25 cellular contexts compared by ENCODE assay signal in genomic region chrY:21102507-21102906, GRCh38.
"Had no signal": no experiment of that assay in that cellular context is flagged by ENCODE, and none has a peak within 500 bp of the region (broad histone marks: within the 10 kb centered on the region; RNA-seq: fewer than 3 reads in every experiment).

No MANE protein-coding gene starts in this region.

- H3K36me3 Mint-ChIP-seq: immature natural killer cell; mesothelial cell of epicardium; naive B cell; stimulated activated effector memory CD8-positive, alpha-beta T cell treated with anti-CD3 and anti-CD28 coated beads, Interleukin-12 subunit alpha, Interleukin-12 subunit beta, amount 100 ng/mL, for 72 hours had no signal

- H3K9me3 Mint-ChIP-seq: activated naive CD4-positive, alpha-beta T cell treated with anti-CD3 and anti-CD28 coated beads, Interleukin-2, amount 50 U/mL, for 24 hours; activated naive CD8-positive, alpha-beta T cell treated with anti-CD3 and anti-CD28 coated beads, Interleukin-2, amount 50 U/mL, for 24 hours; immature natural killer cell; mesothelial cell of epicardium; naive B cell; stimulated activated effector memory CD8-positive, alpha-beta T cell treated with anti-CD3 and anti-CD28 coated beads, Interleukin-12 subunit alpha, Interleukin-12 subunit beta, amount 100 ng/mL, for 72 hours; stimulated activated naive CD8-positive, alpha-beta T cell treated with anti-CD3 and anti-CD28 coated beads, Interleukin-15, Interleukin-2, amounts not matched to agents 100 ng/mL and 50 ng/mL, for 24 hours had no signal

- H3K27ac ChIP-seq: breast epithelium, ovary, right lobe of liver, upper lobe of right lung, VCaP had no signal

- H3K9me3 ChIP-seq: breast epithelium, ovary, right lobe of liver, upper lobe of right lung had no signal

- H3K4me3 Mint-ChIP-seq: activated naive CD4-positive, alpha-beta T cell treated with anti-CD3 and anti-CD28 coated beads, Interleukin-2, amount 50 U/mL, for 24 hours; activated naive CD8-positive, alpha-beta T cell treated with anti-CD3 and anti-CD28 coated beads, Interleukin-2, amount 50 U/mL, for 24 hours; mesothelial cell of epicardium; naive B cell; stimulated activated effector memory CD8-positive, alpha-beta T cell treated with anti-CD3 and anti-CD28 coated beads, Interleukin-12 subunit alpha, Interleukin-12 subunit beta, amount 100 ng/mL, for 72 hours; stimulated activated naive CD8-positive, alpha-beta T cell treated with anti-CD3 and anti-CD28 coated beads, Interleukin-15, Interleukin-2, amounts not matched to agents 100 ng/mL and 50 ng/mL, for 24 hours had no signal

- H3K27ac Mint-ChIP-seq: activated naive CD4-positive, alpha-beta T cell treated with anti-CD3 and anti-CD28 coated beads, Interleukin-2, amount 50 U/mL, for 24 hours; activated naive CD8-positive, alpha-beta T cell treated with anti-CD3 and anti-CD28 coated beads, Interleukin-2, amount 50 U/mL, for 24 hours; immature natural killer cell; mesothelial cell of epicardium; naive B cell; progenitor cell of endocrine pancreas; stimulated activated effector memory CD8-positive, alpha-beta T cell treated with anti-CD3 and anti-CD28 coated beads, Interleukin-12 subunit alpha, Interleukin-12 subunit beta, amount 100 ng/mL, for 72 hours; stimulated activated naive CD8-positive, alpha-beta T cell treated with anti-CD3 and anti-CD28 coated beads, Interleukin-15, Interleukin-2, amounts not matched to agents 100 ng/mL and 50 ng/mL, for 24 hours had no signal

- H3K4me1 ChIP-seq: breast epithelium, right lobe of liver, upper lobe of right lung had no signal

- ATAC-seq: activated naive CD8-positive, alpha-beta T cell treated with anti-CD3 and anti-CD28 coated beads, Interleukin-2, amount 50 U/mL, for 24 hours; left colon; right lobe of liver; stimulated activated effector memory CD8-positive, alpha-beta T cell treated with anti-CD3 and anti-CD28 coated beads, Interleukin-12 subunit alpha, Interleukin-12 subunit beta, amount 100 ng/mL, for 72 hours; upper lobe of right lung had no signal

- H3K4me1 Mint-ChIP-seq: immature natural killer cell; mesothelial cell of epicardium; naive B cell; stimulated activated effector memory CD8-positive, alpha-beta T cell treated with anti-CD3 and anti-CD28 coated beads, Interleukin-12 subunit alpha, Interleukin-12 subunit beta, amount 100 ng/mL, for 72 hours had no signal

- H3K4me3 ChIP-seq: breast epithelium, ovary, right lobe of liver, upper lobe of right lung had no signal

- H3K27me3 Mint-ChIP-seq: activated naive CD4-positive, alpha-beta T cell treated with anti-CD3 and anti-CD28 coated beads, Interleukin-2, amount 50 U/mL, for 24 hours; activated naive CD8-positive, alpha-beta T cell treated with anti-CD3 and anti-CD28 coated beads, Interleukin-2, amount 50 U/mL, for 24 hours; naive B cell; progenitor cell of endocrine pancreas; stimulated activated naive CD8-positive, alpha-beta T cell treated with anti-CD3 and anti-CD28 coated beads, Interleukin-15, Interleukin-2, amounts not matched to agents 100 ng/mL and 50 ng/mL, for 24 hours had no signal

- DNase-seq: activated CD4-positive, CD25-positive, alpha-beta regulatory T cell treated with anti-CD3 and anti-CD28 coated beads, Interleukin-2, amount 50 U/mL, for 72 hours; activated gamma-delta T cell; activated naive CD8-positive, alpha-beta T cell treated with anti-CD3 and anti-CD28 coated beads, Interleukin-2, amount 50 U/mL, for 24 hours; amygdala; central memory CD4-positive, alpha-beta T cell; foreskin fibroblast; head of caudate nucleus; hypothalamus; immature natural killer cell; kidney; left colon; naive B cell; ovary; right lobe of liver; small intestine; stimulated activated CD4-positive, alpha-beta T cell treated with anti-CD3 and anti-CD28 coated beads, Interleukin-4, amount 100 ng/mL, for 24 hours; T-helper 1 cell; upper lobe of right lung had no signal

- H3K36me3 ChIP-seq: breast epithelium, ovary, right lobe of liver, upper lobe of right lung had no signal

- H3K27me3 ChIP-seq: breast epithelium, ovary, right lobe of liver, upper lobe of right lung had no signal
